ENCODE assay signal across 1 cellular context in the genomic region with DNA sequence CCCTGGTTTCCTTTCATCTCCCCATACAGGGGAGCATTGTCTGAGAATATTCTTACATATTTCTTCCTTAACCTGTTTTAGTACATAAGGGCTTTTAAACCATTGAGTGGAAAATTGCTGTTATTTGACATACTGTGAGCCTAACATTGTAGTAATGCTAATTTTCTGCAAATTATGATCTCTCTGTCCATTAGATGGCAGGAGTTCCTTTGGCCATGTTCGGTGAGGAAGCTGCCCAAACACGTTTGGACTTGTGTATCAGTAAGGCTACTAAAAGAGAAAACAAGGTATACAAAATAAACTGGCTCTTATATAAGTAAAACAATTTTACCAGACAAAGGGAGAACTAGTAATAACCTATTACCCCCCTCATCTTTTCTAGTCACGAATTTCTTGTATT.
TF ChIP-seq lines count a peak whose summit lies in the region.

No MANE protein-coding gene starts in this region.

TF ChIP-seq in endothelial cell of umbilical vein, 7 proteins besides CTCF, POLR2A, EP300 and RAD21:
- TF ChIP-seq POLR2AphosphoS5 (IDR thresholded peaks at IDR 0.05; ENCODE audit: insufficient read depth, low read depth, low read length) (no peak), MYC (IDR thresholded peaks at IDR 0.05; ENCODE audit: low read depth, low read length) (no peak), FOS (IDR thresholded peaks at IDR 0.05; ENCODE audit: borderline replicate concordance, insufficient read depth, low read length) (no peak), EZH2 (IDR thresholded peaks at IDR 0.05; ENCODE audit: borderline replicate concordance, low read depth, low read length, severe bottlenecking) (no peak), GATA2 (IDR thresholded peaks at IDR 0.05; ENCODE audit: insufficient read depth, insufficient read length, low read depth, low read length) (no peak)
